Comparison of ENCODE assay signal across 2 cellular contexts in the genomic region with DNA sequence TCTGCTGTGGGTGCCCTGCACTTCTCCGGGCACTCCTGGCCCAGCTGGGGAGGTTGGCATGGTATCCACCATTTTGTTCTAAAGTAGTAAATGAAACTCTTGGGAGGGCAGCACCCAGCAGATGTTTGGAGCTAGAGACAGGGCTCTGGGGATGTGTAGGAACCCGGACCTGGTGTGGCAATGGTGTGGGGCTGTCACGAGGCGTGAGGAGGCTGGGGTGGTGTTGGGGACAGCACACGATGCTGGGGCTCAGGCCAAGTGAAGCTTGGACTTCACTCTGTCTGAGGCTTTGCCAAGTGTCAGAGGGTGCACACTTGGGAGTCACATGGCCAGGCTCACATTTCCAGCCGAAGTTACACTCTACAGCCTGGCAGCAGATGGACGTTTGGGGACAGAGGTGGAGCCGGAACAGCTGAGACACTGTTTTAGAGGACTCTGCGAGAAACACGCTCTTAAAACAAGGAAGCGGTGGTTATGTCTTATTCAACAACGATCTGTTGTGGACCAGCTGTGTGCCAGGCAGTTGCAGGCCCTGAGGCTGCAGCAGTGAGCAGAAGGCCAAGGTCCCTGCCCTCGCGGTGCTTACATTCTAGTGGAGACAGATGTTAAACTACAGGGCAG.
TF ChIP-seq lines count a peak whose summit lies in the region.

No MANE protein-coding gene starts in this region.

TF ChIP-seq in liver, 16 proteins besides CTCF, POLR2A, EP300 and RAD21 (continued from another document):
- peak; percentile 67 for TF ChIP-seq REST (IDR thresholded peaks at IDR 0.05)
- peak; percentile 69 for TF ChIP-seq FOXA2 (IDR thresholded peaks at IDR 0.05)
- peak; percentile 78 for TF ChIP-seq ZBTB33 (IDR thresholded peaks at IDR 0.05)
- TF ChIP-seq EGR1 (IDR thresholded peaks at IDR 0.05; ENCODE audit: low read depth in 2 of 2), result peak in 1 of 2 donors; percentile 76
- peak; percentile 83 for TF ChIP-seq FOXA1 (IDR thresholded peaks at IDR 0.05)
- peak in 1 of 2 donors; percentile 46 for TF ChIP-seq GABPA (IDR thresholded peaks at IDR 0.05 in 1 of 2, conservative IDR thresholded peaks at IDR 0.05 in 1 of 2)
- peak; percentile 41 for TF ChIP-seq ATF3 (IDR thresholded peaks at IDR 0.05)
- TF ChIP-seq RXRA (IDR thresholded peaks at IDR 0.05), result peak; percentile 92 to 98
- TF ChIP-seq YY1 (IDR thresholded peaks at IDR 0.05), result peak; percentile 75
- TF ChIP-seq JUND (IDR thresholded peaks at IDR 0.05), result peak; percentile 34 to 83
- peak; percentile 91 for TF ChIP-seq HNF4G (IDR thresholded peaks at IDR 0.05)
- TF ChIP-seq, protein P1, sequence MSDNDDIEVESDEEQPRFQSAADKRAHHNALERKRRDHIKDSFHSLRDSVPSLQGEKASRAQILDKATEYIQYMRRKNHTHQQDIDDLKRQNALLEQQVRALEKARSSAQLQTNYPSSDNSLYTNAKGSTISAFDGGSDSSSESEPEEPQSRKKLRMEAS (IDR thresholded peaks at IDR 0.05), result peak; percentile 90
- peak; percentile 36 for TF ChIP-seq NR2F2 (IDR thresholded peaks at IDR 0.05)
- TF ChIP-seq HNF4A (conservative IDR thresholded peaks at IDR 0.05), result peak; percentile 96 to 97

TF ChIP-seq in HepG2, 621 proteins besides CTCF, POLR2A, EP300 and RAD21 (continued from another document):
- TF ChIP-seq ZNF629 (CRISPR knock-in tag; conservative IDR thresholded peaks at IDR 0.05) (no peak), RFXAP (CRISPR knock-in tag; IDR thresholded peaks at IDR 0.05; ENCODE audit: borderline replicate concordance) (no peak), SMAD1 (CRISPR knock-in tag; IDR thresholded peaks at IDR 0.05; ENCODE audit: borderline replicate concordance, low read depth) (no peak), MAFK (conservative IDR thresholded peaks at IDR 0.05 in 1 of 2, IDR thresholded peaks at IDR 0.05 in 1 of 2; ENCODE audit: low read length in 2 of 2) (no peak)
TF ChIP-seq in HepG2: peak in this region for 0.
